Comparison of ENCODE assay signal across 1 cellular context in the genomic region with DNA sequence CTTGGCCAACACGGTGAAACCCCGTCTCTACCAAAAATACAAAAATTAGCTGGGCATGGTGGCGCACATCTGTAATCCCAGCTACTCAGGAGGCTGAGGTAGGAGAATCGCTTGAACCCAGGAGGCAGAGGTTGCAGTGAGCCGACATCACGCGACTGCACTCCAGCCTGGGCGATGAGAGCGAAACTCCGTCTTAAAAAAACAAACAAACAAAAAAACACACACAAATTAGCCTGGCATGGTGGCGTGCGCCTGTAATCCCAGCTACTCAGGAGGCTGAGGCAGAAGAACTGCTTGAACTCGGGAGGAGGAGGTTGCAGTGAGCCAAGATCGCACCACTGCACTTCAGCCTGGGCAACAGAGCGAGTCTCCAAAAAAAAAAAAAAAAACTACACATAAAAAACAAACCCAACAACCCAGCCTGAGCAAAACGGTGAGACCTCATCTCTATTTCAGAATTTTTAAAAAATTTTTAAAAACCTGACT.
TF ChIP-seq lines count a peak whose summit lies in the region.

No MANE protein-coding gene starts in this region.

TF ChIP-seq in GM12878, 131 proteins besides CTCF, POLR2A, EP300 and RAD21:
- TF ChIP-seq, protein P1, sequence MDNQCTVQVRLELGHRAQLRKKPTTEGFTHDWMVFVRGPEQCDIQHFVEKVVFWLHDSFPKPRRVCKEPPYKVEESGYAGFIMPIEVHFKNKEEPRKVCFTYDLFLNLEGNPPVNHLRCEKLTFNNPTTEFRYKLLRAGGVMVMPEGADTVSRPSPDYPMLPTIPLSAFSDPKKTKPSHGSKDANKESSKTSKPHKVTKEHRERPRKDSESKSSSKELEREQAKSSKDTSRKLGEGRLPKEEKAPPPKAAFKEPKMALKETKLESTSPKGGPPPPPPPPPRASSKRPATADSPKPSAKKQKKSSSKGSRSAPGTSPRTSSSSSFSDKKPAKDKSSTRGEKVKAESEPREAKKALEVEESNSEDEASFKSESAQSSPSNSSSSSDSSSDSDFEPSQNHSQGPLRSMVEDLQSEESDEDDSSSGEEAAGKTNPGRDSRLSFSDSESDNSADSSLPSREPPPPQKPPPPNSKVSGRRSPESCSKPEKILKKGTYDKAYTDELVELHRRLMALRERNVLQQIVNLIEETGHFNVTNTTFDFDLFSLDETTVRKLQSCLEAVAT (IDR thresholded peaks at IDR 0.05), result peak; percentile 95
- 0 out of 2 replicates have a peak, but pooled peaks have one; percentile 68 for TF ChIP-seq HDGF (IDR thresholded peaks at IDR 0.05)
